ENCODE assay signal across 14 cellular contexts in genomic region chr6:56814308-56814707, GRCh38.
A peak's percentile ranks its signal among the peaks of the same experiment; 100 is the strongest.
DNase-seq lines count a peak whose midpoint lies in the region; ATAC-seq lines count a peak whose summit lies in the region.
"Had no signal": no experiment of that assay in that cellular context is flagged by ENCODE, and none has a peak within 500 bp of the region (broad histone marks: within the 10 kb centered on the region; RNA-seq: fewer than 3 reads in every experiment).

No MANE protein-coding gene starts in this region.

- peak; percentile 53 for ATAC-seq in HG02870 (IDR thresholded peaks at IDR 0.05; ENCODE audit: unreplicated experiment)
- ATAC-seq: pancreas had no signal

- H3K4me2 ChIP-seq in skeletal muscle satellite cell (ENCODE audit: low read length): peak overlapping the region; percentile 74

- H3K27me3 ChIP-seq in skeletal muscle satellite cell (ENCODE audit: control insufficient read depth, insufficient read depth, low read length): no peaks in the 10 kb centered on the region
- H3K27me3 ChIP-seq: pancreas had no signal

- peak; percentile 16 for DNase-seq in DMS 273 (lab: John Stamatoyannopoulos, UW; ENCODE audit: unreplicated experiment)
- no peak for DNase-seq in DMS 273 treated with DMSO at 0.1 percent for 48 hours (lab: John Stamatoyannopoulos, UW)
- DNase-seq in cerebellar cortex (ENCODE audit: low spot score): peak; percentile 59
- DNase-seq in inferior parietal cortex (ENCODE audit: extremely low spot score): no peak
- no peak for DNase-seq in ecto neural progenitor cell (ENCODE audit: low spot score)
- DNase-seq in SIG-M5 (lab: John Stamatoyannopoulos, UW): no peak
- DNase-seq: hippocampal formation; NCI-H345; pancreas; SHP77; stimulated activated CD4-positive, alpha-beta T cell treated with anti-CD3 and anti-CD28 coated beads, Interleukin-4, amount 100 ng/mL, for 24 hours; WERI-Rb-1 had no signal

- no peaks in the 10 kb centered on the region for H3K9me3 ChIP-seq in skeletal muscle satellite cell (replicated peaks; ENCODE audit: low read length)
- H3K9me3 ChIP-seq: pancreas had no signal

- peak overlapping the region; percentile 39 for H3K9ac ChIP-seq in skeletal muscle satellite cell (ENCODE audit: low read depth, low read length)

- peak overlapping the region; percentile 30 for H3K4me3 ChIP-seq in skeletal muscle satellite cell (ENCODE audit: low read length)
- H3K4me3 ChIP-seq: pancreas had no signal

- peaks cover 30% of the 10 kb centered on the region for H3K4me1 ChIP-seq in skeletal muscle satellite cell (ENCODE audit: control insufficient read depth, insufficient read depth, low read length)
- H3K4me1 ChIP-seq: pancreas had no signal

- peaks cover 3% of the 10 kb centered on the region for H3K36me3 ChIP-seq in skeletal muscle satellite cell (ENCODE audit: insufficient read depth, low read length)
- H3K36me3 ChIP-seq: pancreas, WERI-Rb-1 had no signal

Comparison
In these comparisons a context has a peak if more than half of its experiments do, and no peak if none do; other contexts are left out.
1. DNase-seq: peak in DMS 273 (single experiment) and cerebellar cortex (single experiment); none in DMS 273 treated with DMSO at 0.1 percent for 48 hours (single experiment), inferior parietal cortex (single experiment), ecto neural progenitor cell (single experiment) and SIG-M5 (single experiment).